Comparison of ENCODE assay signal across 21 cellular contexts in genomic region chr2:176935543-176936102, GRCh38.
"Had no signal": no experiment of that assay in that cellular context is flagged by ENCODE, and none has a peak within 500 bp of the region (broad histone marks: within the 10 kb centered on the region; RNA-seq: fewer than 3 reads in every experiment).

No MANE protein-coding gene starts in this region.

- H3K27ac Mint-ChIP-seq: activated CD4-positive, alpha-beta memory T cell treated with anti-CD3 and anti-CD28 coated beads for 36 hours; activated naive CD4-positive, alpha-beta T cell treated with anti-CD3 and anti-CD28 coated beads for 36 hours; activated naive CD8-positive, alpha-beta T cell treated with anti-CD3 and anti-CD28 coated beads, Interleukin-2, amount 10 ng/mL, durations not matched to agents 7 days and 5 days; activated T-cell treated with anti-CD3 and anti-CD28 coated beads, Interleukin-2, amount 50 U/mL, for 72 hours; effector memory CD8-positive, alpha-beta T cell; naive thymus-derived CD4-positive, alpha-beta T cell had no signal

- H3K36me3 Mint-ChIP-seq: activated CD4-positive, alpha-beta memory T cell treated with anti-CD3 and anti-CD28 coated beads for 36 hours; immature natural killer cell had no signal

- H3K27me3 Mint-ChIP-seq: activated naive CD8-positive, alpha-beta T cell treated with anti-CD3 and anti-CD28 coated beads, Interleukin-2, amount 10 ng/mL, durations not matched to agents 7 days and 5 days; central memory CD8-positive, alpha-beta T cell; effector memory CD8-positive, alpha-beta T cell had no signal

- H3K9me3 Mint-ChIP-seq: activated CD4-positive, alpha-beta memory T cell treated with anti-CD3 and anti-CD28 coated beads for 36 hours; activated naive CD4-positive, alpha-beta T cell treated with anti-CD3 and anti-CD28 coated beads for 36 hours; central memory CD8-positive, alpha-beta T cell; effector memory CD8-positive, alpha-beta T cell; immature natural killer cell had no signal

- H3K4me3 Mint-ChIP-seq: activated CD4-positive, alpha-beta memory T cell treated with anti-CD3 and anti-CD28 coated beads for 36 hours; activated naive CD4-positive, alpha-beta T cell treated with anti-CD3 and anti-CD28 coated beads for 36 hours; activated naive CD8-positive, alpha-beta T cell treated with anti-CD3 and anti-CD28 coated beads, Interleukin-2, amount 10 ng/mL, durations not matched to agents 7 days and 5 days; activated T-cell treated with anti-CD3 and anti-CD28 coated beads, Interleukin-2, amount 50 U/mL, for 72 hours; central memory CD8-positive, alpha-beta T cell; effector memory CD8-positive, alpha-beta T cell; immature natural killer cell; naive thymus-derived CD4-positive, alpha-beta T cell had no signal

- DNase-seq: activated CD4-positive, alpha-beta memory T cell treated with anti-CD3 and anti-CD28 coated beads for 36 hours; activated CD4-positive, alpha-beta T cell treated with anti-CD3 and anti-CD28 coated beads for 48 hours; activated CD4-positive, CD25-positive, alpha-beta regulatory T cell; activated effector memory CD4-positive, alpha-beta T cell treated with Interleukin-2 at 50 U/mL for 16 hours; activated naive CD4-positive, alpha-beta T cell treated with anti-CD3 and anti-CD28 coated beads for 36 hours; activated naive CD8-positive, alpha-beta T cell treated with anti-CD3 and anti-CD28 coated beads, Interleukin-2, amount 10 ng/mL, durations not matched to agents 7 days and 5 days; activated T-cell treated with anti-CD3 and anti-CD28 coated beads, Interleukin-2, amount 50 U/mL, for 72 hours; amniotic stem cell; dorsolateral prefrontal cortex; effector memory CD8-positive, alpha-beta T cell; foreskin melanocyte; immature natural killer cell; lower lobe of right lung; naive thymus-derived CD4-positive, alpha-beta T cell; stimulated activated CD4-positive, alpha-beta T cell treated with anti-CD3 and anti-CD28 coated beads, Interleukin-4, amount 100 ng/mL, for 1 hour; stimulated activated naive CD4-positive, alpha-beta T cell treated with Interleukin-2 at 50 U/mL for 16 hours; T1000; upper lobe of left lung had no signal

- FAIRE-seq: colon, endothelial cell of umbilical vein had no signal
